ENCODE assay signal across 9 cellular contexts in genomic region chr13:48828962-48829405, GRCh38.
A peak's percentile ranks its signal among the peaks of the same experiment; 100 is the strongest.
DNase-seq lines count a peak whose midpoint lies in the region; ATAC-seq, FAIRE-seq and TF ChIP-seq lines count a peak whose summit lies in the region.
"Had no signal": no experiment of that assay in that cellular context is flagged by ENCODE, and none has a peak within 500 bp of the region (broad histone marks: within the 10 kb centered on the region; RNA-seq: fewer than 3 reads in every experiment).

No MANE protein-coding gene starts in this region.

- H3K9ac ChIP-seq in H1 (replicated peaks in 1 of 4; ENCODE audit: extremely low read depth in 1 of 4, low read depth in 3 of 4, low read length in 3 of 4): no peak overlapping the region

- ATAC-seq in A549: peak; percentile 34 to 80; a peak in 3 of 6 replicates
- ATAC-seq in GM21423 (IDR thresholded peaks at IDR 0.05; ENCODE audit: unreplicated experiment): peak; percentile 74
- ATAC-seq in GM21528 (IDR thresholded peaks at IDR 0.05; ENCODE audit: low FRiP score, unreplicated experiment): no peak

- H4K91ac ChIP-seq in H1 (replicated peaks; ENCODE audit: insufficient read length, low read length): no peak overlapping the region

- intact Hi-C loops in thyroid gland (cut with DNase I): no loop called here

- H2BK15ac ChIP-seq in H1 (ENCODE audit: low read length): no peak overlapping the region

- TF ChIP-seq EP300 in A549 (IDR thresholded peaks at IDR 0.05): no peak
- TF ChIP-seq EP300 in H1 (IDR thresholded peaks at IDR 0.05; ENCODE audit: borderline replicate concordance in 1 of 2, low read depth in 2 of 2, low read length in 2 of 2): no peak

- no peaks in the 10 kb centered on the region for H3K27me3 ChIP-seq in H1 (replicated peaks in 1 of 4; ENCODE audit: control insufficient read depth in 3 of 4, extremely low read depth in 1 of 4, insufficient read depth in 3 of 4, low read length in 3 of 4)
- no peaks in the 10 kb centered on the region for H3K27me3 ChIP-seq in thyroid gland

- DNase-seq in A549 (ENCODE audit: low read depth in 1 of 2, low spot score in 1 of 2) (peak; percentile 10 to 18), NCI-H2196 (lab: John Stamatoyannopoulos, UW; ENCODE audit: unreplicated experiment) (peak; percentile 60), H1 (ENCODE audit: low read depth in 1 of 2, low spot score in 2 of 2) (no peak), GM19239 (ENCODE audit: insufficient read length, low spot score) (no peak), thyroid gland (no peak)
- DNase-seq in stimulated activated CD4-positive, alpha-beta T cell treated with anti-CD3 and anti-CD28 coated beads, Interleukin-2, amount 100 ng/mL, for 48 hours: no peak

- H3K4ac ChIP-seq in H1 (replicated peaks; ENCODE audit: insufficient read length, low read depth, low read length): no peak overlapping the region

- no peak overlapping the region for H2AFZ ChIP-seq in H1 (ENCODE audit: low read length)

- H3K4me2 ChIP-seq in A549: peak overlapping the region; percentile 45
- H3K4me2 ChIP-seq in H1 (ENCODE audit: insufficient read depth in 1 of 2, low read depth in 2 of 2, low read length in 2 of 2): peak overlapping the region; percentile 7 to 15; a peak in 2 of 4 replicates

- no peaks in the 10 kb centered on the region for H3K79me2 ChIP-seq in H1 (ENCODE audit: control insufficient read depth in 1 of 2, insufficient read depth in 2 of 2, low read length in 2 of 2)

- no peaks in the 10 kb centered on the region for H4K20me1 ChIP-seq in H1 (replicated peaks in 1 of 2; ENCODE audit: control insufficient read depth in 1 of 2, insufficient read depth in 2 of 2, low read length in 2 of 2)

- H2BK20ac ChIP-seq in H1 (ENCODE audit: low read length): no peak overlapping the region

- H3K27ac ChIP-seq in A549 (no peak overlapping the region), H1 (ENCODE audit: low read depth, low read length) (no peak overlapping the region), thyroid gland (no peak overlapping the region)

- no peak for TF ChIP-seq POLR2A in A549 (IDR thresholded peaks at IDR 0.05; ENCODE audit: low read length)
- TF ChIP-seq POLR2A in H1 (IDR thresholded peaks at IDR 0.05; ENCODE audit: control extremely low read depth in 1 of 2, low read depth in 2 of 2, low read length in 2 of 2): no peak
- TF ChIP-seq POLR2A in thyroid gland (IDR thresholded peaks at IDR 0.05): no peak

- peaks cover 11% of the 10 kb centered on the region; the same call in 2 of the 3 replicates for H3K4me1 ChIP-seq in A549
- H3K4me1 ChIP-seq in H1 (replicated peaks in 1 of 4; ENCODE audit: control insufficient read depth in 3 of 4, insufficient read depth in 4 of 4, low read length in 3 of 4): peaks cover 0 to 6% (median 2%) of the 10 kb centered on the region in 4 experiments; a peak in 5 of 7 replicates
- H3K4me1 ChIP-seq in thyroid gland: no peaks in the 10 kb centered on the region

- no peak overlapping the region for H3K23ac ChIP-seq in H1 (ENCODE audit: insufficient read length)

- H3K14ac ChIP-seq in H1 (ENCODE audit: insufficient read length): no peak overlapping the region

- H2BK5ac ChIP-seq in H1 (ENCODE audit: low read depth, low read length): no peak overlapping the region

- TF ChIP-seq CTCF in A549 (IDR thresholded peaks at IDR 0.05) (no peak), H1 (IDR thresholded peaks at IDR 0.05; ENCODE audit: control extremely low read depth in 1 of 3, insufficient read depth in 1 of 3, low read depth in 1 of 3, low read length in 3 of 3) (no peak), thyroid gland (IDR thresholded peaks at IDR 0.05) (no peak)

- no peak overlapping the region for H2AK5ac ChIP-seq in H1 (ENCODE audit: low read depth, low read length)

- 24% methylated on average over 2 of the region's 2 CpGs for WGBS in A549 (ENCODE audit: missing lambda C conversion rate)
- WGBS in H1 (ENCODE audit: extremely low coverage in 1 of 2, insufficient coverage in 1 of 2, insufficient read length in 1 of 2, insufficient replicate concordance in 2 of 2, low coverage in 1 of 2, low lambda C conversion rate in 2 of 2, missing lambda C conversion rate in 1 of 2), 2 experiments: 62% methylated on average over 2 of the region's 2 CpGs; no CpG with 5 or more reads in 1 of the 2 experiments
- WGBS in thyroid gland, 2 donors: 36% methylated on average over 2 of the region's 2 CpGs

- H3K56ac ChIP-seq in H1 (replicated peaks; ENCODE audit: insufficient read length, low read depth, low read length): no peak overlapping the region

- no peak overlapping the region for H4K8ac ChIP-seq in H1 (ENCODE audit: extremely low read depth, insufficient read depth, low read length)

- peaks cover 8% of the 10 kb centered on the region; the same call in 1 of the 3 replicates for H3K9me3 ChIP-seq in A549
- peaks cover 12 to 16% of the 10 kb centered on the region in 2 experiments for H3K9me3 ChIP-seq in H1 (ENCODE audit: insufficient read depth in 2 of 2, low read depth in 1 of 2, low read length in 1 of 2)
- no peaks in the 10 kb centered on the region for H3K9me3 ChIP-seq in thyroid gland

- CTCF ChIA-PET in A549 (lab: Yijun Ruan, JAX): no interaction called here
- CTCF ChIA-PET in H1 (lab: Charles Lee; ENCODE audit: partially characterized antibody): no interaction called here

- FAIRE-seq in A549 (lab: Jason Lieb, UNC) (no peak), H1 (lab: Jason Lieb, UNC) (no peak), GM19239 (lab: Jason Lieb, UNC) (no peak)
- FAIRE-seq: G401.6 had no signal

- POLR2A ChIA-PET in A549 (lab: Yijun Ruan, JAX): interaction anchor here (0.7 kb wide), 1 partner anchor 11 kb away, joined by 4 read pairs; no protein-coding TSS in a partner anchor
- POLR2A ChIA-PET in H1 (lab: Charles Lee; ENCODE audit: partially characterized antibody): no interaction called here

- TF ChIP-seq RAD21 in A549 (conservative IDR thresholded peaks at IDR 0.05 in 1 of 2, IDR thresholded peaks at IDR 0.05 in 1 of 2) (no peak), H1 (IDR thresholded peaks at IDR 0.05 in 1 of 2, conservative IDR thresholded peaks at IDR 0.05 in 1 of 2; ENCODE audit: low read depth in 2 of 2, low read length in 2 of 2) (no peak)

- no peaks in the 10 kb centered on the region for H3K79me1 ChIP-seq in H1 (ENCODE audit: low read depth, low read length)

- no peak overlapping the region for H3K4me3 ChIP-seq in A549
- no peak overlapping the region for H3K4me3 ChIP-seq in H1 (ENCODE audit: extremely low read depth in 1 of 4, insufficient read depth in 2 of 4, low read depth in 3 of 4, low read length in 4 of 4)
- no peak overlapping the region for H3K4me3 ChIP-seq in thyroid gland (replicated peaks in 1 of 3)

- no peaks in the 10 kb centered on the region for H3K23me2 ChIP-seq in H1 (ENCODE audit: low read depth, low read length)

- H4K5ac ChIP-seq in H1 (ENCODE audit: insufficient read length, low read depth, low read length): no peak overlapping the region

- H2BK120ac ChIP-seq in H1 (replicated peaks; ENCODE audit: low read depth, low read length): no peak overlapping the region

- no peak overlapping the region for H3K18ac ChIP-seq in H1 (ENCODE audit: extremely low read depth, low read length)

- no peak overlapping the region for H2BK12ac ChIP-seq in H1 (ENCODE audit: low read depth, low read length)

- H3K36me3 ChIP-seq in H1 (ENCODE audit: control insufficient read depth in 2 of 4, insufficient read depth in 4 of 4, low read length in 3 of 4) (no peaks in the 10 kb centered on the region; a peak in 1 of 8 replicates), thyroid gland (no peaks in the 10 kb centered on the region)

TF ChIP-seq in A549, 52 proteins besides CTCF, POLR2A, EP300 and RAD21:
- TF ChIP-seq MYC (IDR thresholded peaks at IDR 0.05; ENCODE audit: borderline replicate concordance, low read length) (no peak), BHLHE40 (IDR thresholded peaks at IDR 0.05; ENCODE audit: low read depth, low read length) (no peak), PHF8 (IDR thresholded peaks at IDR 0.05; ENCODE audit: borderline replicate concordance, low read depth) (no peak), CHD2 (IDR thresholded peaks at IDR 0.05; ENCODE audit: low read length, partially characterized antibody) (no peak), ZSCAN20 (CRISPR knock-in tag; IDR thresholded peaks at IDR 0.05) (no peak), FOSL2 (IDR thresholded peaks at IDR 0.05) (no peak), FOSL2 (CRISPR knock-in tag; IDR thresholded peaks at IDR 0.05) (peak; percentile 25; the same call in 1 of the 2 replicates)

TF ChIP-seq in H1, 55 proteins besides CTCF, POLR2A, EP300 and RAD21 (continues in another document):
- TF ChIP-seq NANOG (IDR thresholded peaks at IDR 0.05; ENCODE audit: insufficient read depth, low read depth, low read length, poor library complexity, severe bottlenecking) (no peak), SIN3A (conservative IDR thresholded peaks at IDR 0.05 in 1 of 2, IDR thresholded peaks at IDR 0.05 in 1 of 2; ENCODE audit: low read depth in 1 of 2, low read length in 2 of 2) (no peak), MAFK (IDR thresholded peaks at IDR 0.05; ENCODE audit: low read depth, low read length) (no peak), NRF1 (IDR thresholded peaks at IDR 0.05; ENCODE audit: low read depth, low read length) (no peak), ASH2L (IDR thresholded peaks at IDR 0.05; ENCODE audit: low read length) (peak; percentile 46), TAF1 (IDR thresholded peaks at IDR 0.05; ENCODE audit: low read depth, low read length) (no peak), POLR2AphosphoS5 (IDR thresholded peaks at IDR 0.05; ENCODE audit: low read depth, low read length) (no peak), RBBP5 (IDR thresholded peaks at IDR 0.05; ENCODE audit: borderline replicate concordance, low read depth, low read length) (no peak), TCF12 (IDR thresholded peaks at IDR 0.05; ENCODE audit: low read depth, low read length) (no peak), CEBPB (IDR thresholded peaks at IDR 0.05; ENCODE audit: low read depth, low read length) (no peak), FOSL1 (IDR thresholded peaks at IDR 0.05; ENCODE audit: insufficient read depth, low read depth, low read length) (no peak), SIRT6 (IDR thresholded peaks at IDR 0.05; ENCODE audit: low read length) (no peak), KDM4A (IDR thresholded peaks at IDR 0.05; ENCODE audit: low read depth, low read length, severe bottlenecking) (no peak), CBX5 (IDR thresholded peaks at IDR 0.05; ENCODE audit: low read depth, low read length) (no peak), TAF7 (optimal IDR thresholded peaks at IDR 0.05; ENCODE audit: borderline replicate concordance, low read depth, low read length) (no peak), TEAD4 (IDR thresholded peaks at IDR 0.05; ENCODE audit: low read depth, low read length) (no peak), BRCA1 (IDR thresholded peaks at IDR 0.05; ENCODE audit: low read depth, low read length) (no peak), GABPA (IDR thresholded peaks at IDR 0.05; ENCODE audit: borderline replicate concordance, insufficient read depth, low read length) (no peak), POU5F1 (IDR thresholded peaks at IDR 0.05; ENCODE audit: low read depth, low read length) (no peak), JUND (IDR thresholded peaks at IDR 0.05; ENCODE audit: low read length) (peak; percentile 65)

Comparison
In these comparisons a context has a peak if more than half of its experiments do, and no peak if none do; other contexts are left out.
1. DNase-seq: peak in A549 (2 of 2) and NCI-H2196 (single experiment); none in H1 (0 of 2), GM19239 (single experiment), thyroid gland (0 of 2) and stimulated activated CD4-positive, alpha-beta T cell treated with anti-CD3 and anti-CD28 coated beads, Interleukin-2, amount 100 ng/mL, for 48 hours (0 of 2).